13 cellular contexts compared by ENCODE assay signal in the genomic region with DNA sequence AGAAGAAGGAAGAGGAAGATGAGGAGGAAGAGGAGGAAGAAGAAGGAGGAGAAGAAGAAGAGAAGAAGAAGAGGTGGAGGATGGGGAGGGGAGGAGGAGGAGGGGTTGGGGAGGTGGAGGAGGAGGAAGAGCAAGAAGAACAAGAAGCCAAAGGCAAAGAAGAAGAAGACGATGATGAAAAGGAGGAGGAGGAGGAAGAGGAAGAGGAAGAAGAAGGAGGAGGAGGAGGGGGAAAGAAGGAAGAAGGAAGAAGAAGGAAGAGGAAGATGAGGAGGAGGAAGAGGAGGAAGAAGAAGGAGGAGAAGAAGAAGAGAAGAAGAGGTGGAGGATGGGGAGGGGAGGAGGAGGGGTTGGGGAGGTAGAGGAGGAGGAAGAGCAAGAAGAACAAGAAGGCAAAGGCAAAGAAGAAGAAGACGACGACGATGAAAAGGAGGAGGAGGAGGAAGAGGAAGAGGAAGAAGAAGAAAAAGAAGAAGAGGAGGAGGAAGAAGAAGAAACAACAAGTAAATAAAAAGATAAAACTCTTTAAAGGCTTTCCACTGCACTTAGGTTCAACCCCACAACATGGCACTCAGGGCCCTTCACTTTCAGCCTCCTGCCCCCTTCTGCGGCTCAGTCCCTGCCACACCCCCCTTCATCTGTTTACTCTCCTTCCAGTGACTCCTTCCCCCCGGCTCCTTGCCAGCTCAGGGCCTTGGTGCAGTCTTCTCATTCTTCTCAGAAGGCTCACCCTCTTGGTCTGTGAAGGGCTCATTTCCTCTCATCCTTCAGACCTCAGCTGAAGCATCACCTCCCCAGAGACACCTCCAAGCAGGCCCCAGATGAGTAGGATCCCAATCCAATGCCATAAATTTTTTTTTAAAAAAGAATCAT.
DNase-seq lines count a peak whose midpoint lies in the region; ATAC-seq and TF ChIP-seq lines count a peak whose summit lies in the region.
"Had no signal": no experiment of that assay in that cellular context is flagged by ENCODE, and none has a peak within 500 bp of the region (broad histone marks: within the 10 kb centered on the region; RNA-seq: fewer than 3 reads in every experiment).

No MANE protein-coding gene starts in this region.

- no peak for TF ChIP-seq EP300 in gastroesophageal sphincter (IDR thresholded peaks at IDR 0.05)

- no TSS peak for BruUV-seq in MCF 10A (replicated peaks; lab: Mats Ljungman, UMichigan)

- DNase-seq in MCF 10A (ENCODE audit: unreplicated experiment) (peak; percentile 30), breast epithelium (ENCODE audit: low spot score in 2 of 2) (no peak), RPMI8226 (peak; percentile 23), fibroblast of the aortic adventitia (ENCODE audit: low read depth) (peak; percentile 29), uterus (peak; percentile 27 to 67), NCI-H187 (lab: John Stamatoyannopoulos, UW) (no peak)
- DNase-seq: H9, NCI-H446 had no signal

- no peaks in the 10 kb centered on the region for H3K9me3 ChIP-seq in breast epithelium
- no peaks in the 10 kb centered on the region for H3K9me3 ChIP-seq in uterus
- H3K9me3 ChIP-seq in gastroesophageal sphincter: no peaks in the 10 kb centered on the region
- H3K9me3 ChIP-seq: SJSA1, upper lobe of left lung had no signal

- H3K9me3 Mint-ChIP-seq in MCF 10A (ENCODE audit: unreplicated experiment): no peaks in the 10 kb centered on the region
- H3K9me3 Mint-ChIP-seq: H9 had no signal

- no peaks in the 10 kb centered on the region for H3K36me3 Mint-ChIP-seq in MCF 10A (ENCODE audit: insufficient read depth, unreplicated experiment)

- H3K27me3 Mint-ChIP-seq in MCF 10A (ENCODE audit: insufficient read depth, unreplicated experiment): peaks cover 86% of the 10 kb centered on the region

- H3K36me3 ChIP-seq in breast epithelium (no peaks in the 10 kb centered on the region), uterus (no peaks in the 10 kb centered on the region), gastroesophageal sphincter (no peaks in the 10 kb centered on the region)
- H3K36me3 ChIP-seq: cardiac muscle cell, SJSA1, upper lobe of left lung had no signal

- POLR2A ChIA-PET in MCF 10A (lab: Yijun Ruan, JAX): interaction anchor here (0.7 kb wide), 1 partner anchor 53 kb away, joined by 3 read pairs; no protein-coding TSS in a partner anchor

- H3K4me1 Mint-ChIP-seq in MCF 10A (ENCODE audit: insufficient read depth, unreplicated experiment): no peaks in the 10 kb centered on the region

- H3K4me1 ChIP-seq in breast epithelium: no peaks in the 10 kb centered on the region
- peaks cover 4 to 5% of the 10 kb centered on the region in 2 donors for H3K4me1 ChIP-seq in uterus
- peaks cover 0 to 17% (median 9%) of the 10 kb centered on the region in 3 donors for H3K4me1 ChIP-seq in gastroesophageal sphincter
- H3K4me1 ChIP-seq: SJSA1 had no signal

- TF ChIP-seq CTCF in MCF 10A (IDR thresholded peaks at IDR 0.05; ENCODE audit: unreplicated experiment): no peak
- TF ChIP-seq CTCF in breast epithelium (IDR thresholded peaks at IDR 0.05): no peak
- TF ChIP-seq CTCF in fibroblast of the aortic adventitia (IDR thresholded peaks at IDR 0.05; ENCODE audit: insufficient read depth, low read length): no peak
- TF ChIP-seq CTCF in uterus (IDR thresholded peaks at IDR 0.05): no peak
- TF ChIP-seq CTCF in gastroesophageal sphincter (IDR thresholded peaks at IDR 0.05): no peak

- H3K27me3 ChIP-seq in breast epithelium (no peaks in the 10 kb centered on the region), uterus (no peaks in the 10 kb centered on the region), gastroesophageal sphincter (peaks cover 24% of the 10 kb centered on the region)

- H3K4me3 Mint-ChIP-seq in MCF 10A (ENCODE audit: unreplicated experiment): no peak overlapping the region
- H3K4me3 Mint-ChIP-seq: H9 had no signal

- H3K27ac ChIP-seq in breast epithelium (no peak overlapping the region), uterus (peak overlapping the region in 1 of 2 donors; percentile 24), gastroesophageal sphincter (no peak overlapping the region)
- H3K27ac ChIP-seq: cardiac muscle cell, SJSA1, upper lobe of left lung had no signal

- H3K4me3 ChIP-seq in breast epithelium: no peak overlapping the region
- H3K4me3 ChIP-seq in fibroblast of the aortic adventitia (ENCODE audit: low read depth, low read length): no peak overlapping the region
- no peak overlapping the region for H3K4me3 ChIP-seq in uterus
- no peak overlapping the region for H3K4me3 ChIP-seq in gastroesophageal sphincter
- H3K4me3 ChIP-seq: cardiac muscle cell, SJSA1, upper lobe of left lung had no signal

- CTCF ChIA-PET in MCF 10A (lab: Yijun Ruan, JAX): interaction anchor here (0.6 kb wide), 1 partner anchor 148 kb away, joined by 3 read pairs; no protein-coding TSS in a partner anchor

- intact Hi-C loops in MCF 10A (cut with micrococcal nuclease) (no loop called here), breast epithelium (cut with DNase I; ENCODE audit: low total_unique reads) (no loop called here), uterus (cut with DNase I; ENCODE audit: low total_unique reads) (no loop called here)

- no peak overlapping the region for H3K27ac Mint-ChIP-seq in MCF 10A (ENCODE audit: low read depth, unreplicated experiment)

- TF ChIP-seq POLR2A in breast epithelium (IDR thresholded peaks at IDR 0.05) (no peak), uterus (IDR thresholded peaks at IDR 0.05) (no peak), gastroesophageal sphincter (IDR thresholded peaks at IDR 0.05) (no peak)

- 79% methylated on average over 6 of the region's 6 CpGs; no CpG with 5 or more reads in 1 of the 2 donors for WGBS in gastroesophageal sphincter (ENCODE audit: low coverage in 1 of 2), 2 donors

- ATAC-seq in gastroesophageal sphincter (no peak), GM18867 (IDR thresholded peaks at IDR 0.05; ENCODE audit: unreplicated experiment) (no peak)

Comparison
In these comparisons a context has a peak if more than half of its experiments do, and no peak if none do; other contexts are left out.
1. DNase-seq: peak in MCF 10A (single experiment), RPMI8226 (single experiment), fibroblast of the aortic adventitia (single experiment) and uterus (2 of 2); none in breast epithelium (0 of 2) and NCI-H187 (0 of 2).